In the genomic region with DNA sequence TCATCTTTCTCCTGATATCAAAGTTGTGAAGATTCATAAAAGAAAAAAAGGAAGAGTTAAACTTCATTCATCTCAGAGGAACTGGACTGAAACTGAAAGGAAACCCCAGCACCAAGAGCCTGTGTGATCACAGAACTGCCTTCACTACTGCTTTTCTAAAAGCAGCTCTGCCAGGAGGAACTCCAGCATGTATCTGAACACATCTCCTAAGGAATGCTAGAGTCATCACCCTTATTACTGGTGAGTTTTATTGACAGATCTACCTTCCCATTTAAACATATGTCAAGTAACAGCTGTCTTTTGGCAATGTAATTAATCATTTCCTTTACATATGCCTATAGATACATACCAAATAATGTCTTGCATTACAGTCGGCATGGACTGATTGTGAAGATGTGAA, we compare ENCODE assay signal across 8 cellular contexts.
DNase-seq lines count a peak whose midpoint lies in the region; ATAC-seq and TF ChIP-seq lines count a peak whose summit lies in the region.

No MANE protein-coding gene starts in this region.

- TF ChIP-seq POLR2A in erythroblast (IDR thresholded peaks at IDR 0.05; ENCODE audit: low read length), result no peak

- ATAC-seq in GM18502 (IDR thresholded peaks at IDR 0.05; ENCODE audit: poor library complexity, unreplicated experiment) (peak; percentile 45), GM21515 (IDR thresholded peaks at IDR 0.05; ENCODE audit: unreplicated experiment) (peak; percentile 69), HG03571 (IDR thresholded peaks at IDR 0.05; ENCODE audit: unreplicated experiment) (peak; percentile 38)

- peak; percentile 6 to 17 for DNase-seq in erythroblast (lab: John Stamatoyannopoulos, UW)
- no peak for DNase-seq in NCI-H524 treated with DMSO at 0.1 percent for 48 hours (lab: John Stamatoyannopoulos, UW)
- DNase-seq in NCI-H1417 (lab: John Stamatoyannopoulos, UW), result no peak
- no peak for DNase-seq in LoVo (ENCODE audit: low spot score)
- no peak for DNase-seq in activated CD4-positive, alpha-beta T cell treated with anti-CD3 and anti-CD28 coated beads, Interleukin-2, amount 50 U/mL, for 4 hours

Comparison
In these comparisons a context has a peak if more than half of its experiments do, and no peak if none do; other contexts are left out.
1. DNase-seq: peak in erythroblast (2 of 2); none in NCI-H524 treated with DMSO at 0.1 percent for 48 hours (single experiment), NCI-H1417 (0 of 3), LoVo (single experiment) and activated CD4-positive, alpha-beta T cell treated with anti-CD3 and anti-CD28 coated beads, Interleukin-2, amount 50 U/mL, for 4 hours (0 of 2).
2. Peak in every context shown above with its lines, with median percentiles within 50 percentile points of each other: ATAC-seq.